In genomic region chr20:58264271-58264670, GRCh38 we compare ENCODE assay signal across 23 cellular contexts. TPM values are rescaled to one million over a fixed set of nuclear protein-coding genes. Genes with fewer than 3 reads are reported as not detected.
DNase-seq lines count a peak whose midpoint lies in the region; ATAC-seq, FAIRE-seq and TF ChIP-seq lines count a peak whose summit lies in the region.
"Had no signal": no experiment of that assay in that cellular context is flagged by ENCODE, and none has a peak within 500 bp of the region (broad histone marks: within the 10 kb centered on the region; RNA-seq: fewer than 3 reads in every experiment).

No MANE protein-coding gene starts in this region.

- H3K4me3 ChIP-seq in bronchial epithelial cell (ENCODE audit: low read depth, low read length) (no peak overlapping the region), mucosa of descending colon (no peak overlapping the region)
- H3K4me3 ChIP-seq: GM23338, SJSA1 had no signal

- FAIRE-seq in bronchial epithelial cell (lab: Jason Lieb, UNC) = no peak
- FAIRE-seq: G401.6, RCC 7860 had no signal

- H3K27me3 ChIP-seq in bronchial epithelial cell (ENCODE audit: control insufficient read depth, insufficient read depth, low read length) = no peaks in the 10 kb centered on the region
- H3K27me3 ChIP-seq: SJSA1 had no signal

- H3K36me3 ChIP-seq in bronchial epithelial cell (ENCODE audit: control insufficient read depth, insufficient read depth, low read length) (peaks cover 9% of the 10 kb centered on the region), mucosa of descending colon (ENCODE audit: low read depth) (no peaks in the 10 kb centered on the region)
- H3K36me3 ChIP-seq: SJSA1 had no signal

- peak; percentile 90 for ATAC-seq in mucosa of descending colon
- no peak for ATAC-seq in sciatic nerve
- ATAC-seq: CD8-positive, alpha-beta T cell; GM23338 had no signal

- TF ChIP-seq CTCF in bronchial epithelial cell (IDR thresholded peaks at IDR 0.05; ENCODE audit: insufficient read depth, low read length, severe bottlenecking) (no peak), mucosa of descending colon (IDR thresholded peaks at IDR 0.05) (no peak)

- peaks cover 12% of the 10 kb centered on the region for H3K4me1 ChIP-seq in mucosa of descending colon (ENCODE audit: low read depth)
- H3K4me1 ChIP-seq: Caco-2, SJSA1 had no signal

- H3K9me3 ChIP-seq in mucosa of descending colon = no peaks in the 10 kb centered on the region
- H3K9me3 ChIP-seq: Caco-2, SJSA1 had no signal

- peak; percentile 6 for DNase-seq in NOMO-1 treated with DMSO at 0.1 percent for 48 hours (lab: John Stamatoyannopoulos, UW; ENCODE audit: unreplicated experiment)
- no peak for DNase-seq in NOMO-1 (lab: John Stamatoyannopoulos, UW; ENCODE audit: unreplicated experiment in 2 of 2)
- peak; percentile 25 for DNase-seq in bronchial epithelial cell (ENCODE audit: low read depth)
- peak in 1 of 3 donors; percentile 56 for DNase-seq in mucosa of descending colon
- no peak for DNase-seq in NCI-H187 treated with DMSO at 0.1 percent for 48 hours (lab: John Stamatoyannopoulos, UW)
- DNase-seq in sciatic nerve (ENCODE audit: low spot score) = no peak
- no peak for DNase-seq in RPMI8226
- DNase-seq: Caco-2; CD8-positive, alpha-beta T cell; H9; IMR-90; KG1; MM.1S; NCI-H2081; NCI-H2227 treated with DMSO at 0.1 percent for 48 hours; NCI-H526 treated with DMSO at 0.1 percent for 48 hours; Right ventricle myocardium superior had no signal

- intact Hi-C loops in mucosa of descending colon (cut with DNase I, micrococcal nuclease) (no loop called here), sciatic nerve (cut with DNase I) (no loop called here)

RNA-seq across cellular contexts. Expression of gene ANKRD60, which starts 35.8 kb away (rescaled TPM):
- not detected in 2 replicates for total RNA-seq in bronchial epithelial cell
- total RNA-seq in mucosa of descending colon = not detected
- total RNA-seq in sciatic nerve = not detected
- total RNA-seq: Caco-2; CD8-positive, alpha-beta T cell; GM23338; H9; IMR-90; NCI-H460; OCI-LY7; Right ventricle myocardium superior; SJSA1 had no signal

RNA-seq across cellular contexts. Expression of gene RAB22A, which starts 45.2 kb away (rescaled TPM):
- 17.6 and 18.3 TPM in 2 replicates for total RNA-seq in bronchial epithelial cell
- 10 to 100 TPM; 20.2 to 27.3 (median 21.0) TPM for total RNA-seq in mucosa of descending colon
- total RNA-seq in sciatic nerve = 27.1 TPM

Comparison
In these comparisons a context has a peak if more than half of its experiments do, and no peak if none do; other contexts are left out.
1. DNase-seq: peak in NOMO-1 treated with DMSO at 0.1 percent for 48 hours (single experiment) and bronchial epithelial cell (single experiment); none in NOMO-1 (0 of 2), NCI-H187 treated with DMSO at 0.1 percent for 48 hours (single experiment), sciatic nerve (single experiment) and RPMI8226 (single experiment).